17 cellular contexts compared by ENCODE assay signal in genomic region chr12:9796916-9797315, GRCh38. TPM values are rescaled to one million over a fixed set of nuclear protein-coding genes. Genes with fewer than 3 reads are reported as not detected.
DNase-seq lines count a peak whose midpoint lies in the region; ATAC-seq and TF ChIP-seq lines count a peak whose summit lies in the region.
"Had no signal": no experiment of that assay in that cellular context is flagged by ENCODE, and none has a peak within 500 bp of the region (broad histone marks: within the 10 kb centered on the region; RNA-seq: fewer than 3 reads in every experiment).

No MANE protein-coding gene starts in this region.

- peak overlapping the region; percentile 95 for H3K27ac Mint-ChIP-seq in activated CD8-positive, alpha-beta memory T cell treated with anti-CD3 and anti-CD28 coated beads, Interleukin-2, amount 10 ng/mL, durations not matched to agents 7 days and 5 days
- peak overlapping the region; percentile 89 for H3K27ac Mint-ChIP-seq in activated naive CD8-positive, alpha-beta T cell treated with anti-CD3 and anti-CD28 coated beads, Interleukin-2, amount 10 ng/mL, durations not matched to agents 7 days and 5 days
- H3K27ac Mint-ChIP-seq: stimulated activated memory B cell treated with anti-CD40 and anti-IgM and Interleukin-4, amounts not matched to agents 10 μg/mL and 1 μg/mL and 100 μg/mL, for 72 hours had no signal

- H3K9me2 ChIP-seq in Loucy (replicated peaks; ENCODE audit: low read depth, low read length) = no peaks in the 10 kb centered on the region

- peaks cover 6% of the 10 kb centered on the region for H3K9me3 Mint-ChIP-seq in activated CD8-positive, alpha-beta memory T cell treated with anti-CD3 and anti-CD28 coated beads, Interleukin-2, amount 10 ng/mL, durations not matched to agents 7 days and 5 days (ENCODE audit: low read depth)
- peaks cover 5% of the 10 kb centered on the region for H3K9me3 Mint-ChIP-seq in activated naive CD8-positive, alpha-beta T cell treated with anti-CD3 and anti-CD28 coated beads, Interleukin-2, amount 10 ng/mL, durations not matched to agents 7 days and 5 days
- H3K9me3 Mint-ChIP-seq: stimulated activated memory B cell treated with anti-CD40 and anti-IgM and Interleukin-4, amounts not matched to agents 10 μg/mL and 1 μg/mL and 100 μg/mL, for 72 hours had no signal

- no peaks in the 10 kb centered on the region for H3K27me3 Mint-ChIP-seq in activated CD8-positive, alpha-beta memory T cell treated with anti-CD3 and anti-CD28 coated beads, Interleukin-2, amount 10 ng/mL, durations not matched to agents 7 days and 5 days
- H3K27me3 Mint-ChIP-seq in activated naive CD8-positive, alpha-beta T cell treated with anti-CD3 and anti-CD28 coated beads, Interleukin-2, amount 10 ng/mL, durations not matched to agents 7 days and 5 days = no peaks in the 10 kb centered on the region
- H3K27me3 Mint-ChIP-seq: stimulated activated memory B cell treated with anti-CD40 and anti-IgM and Interleukin-4, amounts not matched to agents 10 μg/mL and 1 μg/mL and 100 μg/mL, for 72 hours had no signal

- no peaks in the 10 kb centered on the region for H3K9me3 ChIP-seq in Loucy (ENCODE audit: insufficient read depth, low read depth, low read length)
- H3K9me3 ChIP-seq: sigmoid colon had no signal

- no peaks in the 10 kb centered on the region for H4K20me1 ChIP-seq in Loucy (ENCODE audit: insufficient read depth, low read length, poor library complexity, severe bottlenecking)

- no peaks in the 10 kb centered on the region for H3K27me3 ChIP-seq in Loucy (ENCODE audit: insufficient read depth, low read length, poor library complexity, severe bottlenecking)
- H3K27me3 ChIP-seq: sigmoid colon had no signal

- peaks cover 34% of the 10 kb centered on the region for H3K4me1 ChIP-seq in Loucy (ENCODE audit: insufficient read depth, low read length, poor library complexity, severe bottlenecking)
- H3K4me1 ChIP-seq: sigmoid colon had no signal

- POLR2A ChIA-PET in activated naive CD8-positive, alpha-beta T cell treated with anti-CD3 and anti-CD28 coated beads, Interleukin-2, amount 10 ng/mL, durations not matched to agents 7 days and 5 days (lab: Charles Lee) = interaction anchor here (0.9 to 8.3 kb wide), 7 partner anchors 14 to 149 kb away, joined by 3 to 420 read pairs (median 8); partner anchors contain the start of gene CD69

- H3K36me3 Mint-ChIP-seq in activated CD8-positive, alpha-beta memory T cell treated with anti-CD3 and anti-CD28 coated beads, Interleukin-2, amount 10 ng/mL, durations not matched to agents 7 days and 5 days = peaks cover 21% of the 10 kb centered on the region
- H3K36me3 Mint-ChIP-seq in activated naive CD8-positive, alpha-beta T cell treated with anti-CD3 and anti-CD28 coated beads, Interleukin-2, amount 10 ng/mL, durations not matched to agents 7 days and 5 days = peaks cover 19% of the 10 kb centered on the region
- H3K36me3 Mint-ChIP-seq: stimulated activated memory B cell treated with anti-CD40 and anti-IgM and Interleukin-4, amounts not matched to agents 10 μg/mL and 1 μg/mL and 100 μg/mL, for 72 hours had no signal

- H3K4me1 Mint-ChIP-seq in activated CD8-positive, alpha-beta memory T cell treated with anti-CD3 and anti-CD28 coated beads, Interleukin-2, amount 10 ng/mL, durations not matched to agents 7 days and 5 days = peaks cover 54% of the 10 kb centered on the region
- peaks cover 47% of the 10 kb centered on the region for H3K4me1 Mint-ChIP-seq in activated naive CD8-positive, alpha-beta T cell treated with anti-CD3 and anti-CD28 coated beads, Interleukin-2, amount 10 ng/mL, durations not matched to agents 7 days and 5 days

- peak overlapping the region; percentile 78 for H3K4me3 Mint-ChIP-seq in activated CD8-positive, alpha-beta memory T cell treated with anti-CD3 and anti-CD28 coated beads, Interleukin-2, amount 10 ng/mL, durations not matched to agents 7 days and 5 days
- H3K4me3 Mint-ChIP-seq in activated naive CD8-positive, alpha-beta T cell treated with anti-CD3 and anti-CD28 coated beads, Interleukin-2, amount 10 ng/mL, durations not matched to agents 7 days and 5 days = peak overlapping the region; percentile 84
- H3K4me3 Mint-ChIP-seq: stimulated activated memory B cell treated with anti-CD40 and anti-IgM and Interleukin-4, amounts not matched to agents 10 μg/mL and 1 μg/mL and 100 μg/mL, for 72 hours had no signal

- no peaks in the 10 kb centered on the region for H3F3A ChIP-seq in Loucy (ENCODE audit: low read depth)

- CTCF ChIA-PET in activated CD8-positive, alpha-beta memory T cell treated with anti-CD3 and anti-CD28 coated beads, Interleukin-2, amount 10 ng/mL, durations not matched to agents 7 days and 5 days (lab: Charles Lee) = interaction anchor here (0.7 to 10.7 kb wide), 15 partner anchors 14 to 343 kb away, joined by 3 to 503 read pairs (median 5); partner anchors contain the start of genes CD69 and CLEC2B

- H3K79me2 ChIP-seq in Loucy (ENCODE audit: insufficient read depth, low read length) = no peaks in the 10 kb centered on the region

- DNase-seq in activated CD8-positive, alpha-beta memory T cell treated with anti-CD3 and anti-CD28 coated beads, Interleukin-2, amount 10 ng/mL, durations not matched to agents 7 days and 5 days = no peak
- DNase-seq in activated CD8-positive, alpha-beta memory T cell treated with anti-CD3 and anti-CD28 coated beads for 24 hours = no peak
- no peak for DNase-seq in activated naive CD8-positive, alpha-beta T cell treated with anti-CD3 and anti-CD28 coated beads, Interleukin-2, amount 10 ng/mL, durations not matched to agents 7 days and 5 days
- peak; percentile 23 for DNase-seq in retina
- no peak for DNase-seq in NCI-H524 treated with DMSO at 0.1 percent for 48 hours (lab: John Stamatoyannopoulos, UW)
- no peak for DNase-seq in NCI-H526 (lab: John Stamatoyannopoulos, UW)
- no peak for DNase-seq in GM13976 (ENCODE audit: low spot score)
- DNase-seq: cerebellar nuclear complex, DMS 273 treated with DMSO at 0.1 percent for 48 hours, H7, NCI-H1417 treated with DMSO at 0.1 percent for 48 hours, NCI-H446, sigmoid colon had no signal

- in situ Hi-C loops in GM13976 (cut with MboI; ENCODE audit: low sequenced_read_pairs, unreplicated experiment) = no loop called here

- H2AFZ ChIP-seq in Loucy (ENCODE audit: low read length) = no peak overlapping the region

- no peaks in the 10 kb centered on the region for H3K36me3 ChIP-seq in Loucy (ENCODE audit: insufficient read depth, low read length)
- H3K36me3 ChIP-seq: sigmoid colon had no signal

- no peak overlapping the region for H3K4me3 ChIP-seq in Loucy (ENCODE audit: low read length, poor library complexity, severe bottlenecking)
- H3K4me3 ChIP-seq: sigmoid colon had no signal

- H3K4me2 ChIP-seq in Loucy (ENCODE audit: low read depth, low read length, poor library complexity, severe bottlenecking) = peak overlapping the region; percentile 12

- no peak for ATAC-seq in activated CD8-positive, alpha-beta memory T cell treated with anti-CD3 and anti-CD28 coated beads, Interleukin-2, amount 10 ng/mL, durations not matched to agents 7 days and 5 days
- no peak for ATAC-seq in activated naive CD8-positive, alpha-beta T cell treated with anti-CD3 and anti-CD28 coated beads, Interleukin-2, amount 10 ng/mL, durations not matched to agents 7 days and 5 days (ENCODE audit: low read depth)
- ATAC-seq: Panc1; stimulated activated memory B cell treated with anti-CD40 and anti-IgM and Interleukin-4, amounts not matched to agents 10 μg/mL and 1 μg/mL and 100 μg/mL, for 72 hours had no signal

- no peak overlapping the region for H3K9ac ChIP-seq in Loucy (ENCODE audit: low read depth, low read length, poor library complexity, severe bottlenecking)

- TF ChIP-seq CTCF in Loucy (conservative IDR thresholded peaks at IDR 0.05; ENCODE audit: low read length) = no peak
- no peak for TF ChIP-seq CTCF in GM13976 (IDR thresholded peaks at IDR 0.05; ENCODE audit: borderline replicate concordance, control extremely low read depth, extremely low read depth, insufficient read depth, missing control alignments)

RNA-seq across cellular contexts. Expression of gene KLRF1, which starts 30.4 kb away (rescaled TPM):
- under 1 TPM; 0.44 to 0.54 TPM for total RNA-seq in activated CD8-positive, alpha-beta memory T cell treated with anti-CD3 and anti-CD28 coated beads, Interleukin-2, amount 10 ng/mL, durations not matched to agents 7 days and 5 days
- total RNA-seq in activated naive CD8-positive, alpha-beta T cell treated with anti-CD3 and anti-CD28 coated beads, Interleukin-2, amount 10 ng/mL, durations not matched to agents 7 days and 5 days = under 1 TPM; 0.80 to 0.96 TPM
- total RNA-seq: glomerular endothelial cell had no signal

RNA-seq across cellular contexts. Expression of gene CD69, which starts 36.2 kb away (rescaled TPM):
- total RNA-seq in activated CD8-positive, alpha-beta memory T cell treated with anti-CD3 and anti-CD28 coated beads, Interleukin-2, amount 10 ng/mL, durations not matched to agents 7 days and 5 days = 100 to 1,000 TPM in 1 of 2 experiments, 10 to 100 TPM in 1; 76.0 to 104 TPM
- 100 to 1,000 TPM; 111 to 116 TPM for total RNA-seq in activated naive CD8-positive, alpha-beta T cell treated with anti-CD3 and anti-CD28 coated beads, Interleukin-2, amount 10 ng/mL, durations not matched to agents 7 days and 5 days
- total RNA-seq: H7 had no signal
